ENCODE assay signal across 8 cellular contexts in genomic region chr15:63945005-63945788, GRCh38.
DNase-seq lines count a peak whose midpoint lies in the region; ATAC-seq and TF ChIP-seq lines count a peak whose summit lies in the region.

No MANE protein-coding gene starts in this region.

- peak overlapping the region; percentile 81; the same call in 1 of the 2 replicates for H2AFZ ChIP-seq in OCI-LY3 (ENCODE audit: low read depth, low read length)

- intact Hi-C loops in naive thymus-derived CD4-positive, alpha-beta T cell (cut with micrococcal nuclease), result loop anchor here (1.0 kb wide), 6 partner anchors 53 to 193 kb away; partner anchors contain the start of gene DAPK2 (in 2 of the 2)

- DNase-seq in C1 segment of cervical spinal cord (lab: John Stamatoyannopoulos, UW) (peak in 10 of 14 donors; percentile 7 to 44 (median 25)), H7 (peak; percentile 85), activated T-cell treated with anti-CD3 and anti-CD28 coated beads for 1 hour (ENCODE audit: low read depth) (peak; percentile 62), erythroblast (lab: John Stamatoyannopoulos, UW) (peak; percentile 50 to 69)
- DNase-seq in naive thymus-derived CD4-positive, alpha-beta T cell, result peak; percentile 21 to 68 (median 48)

- H3K27me3 ChIP-seq in H7 (ENCODE audit: control insufficient read depth, insufficient read depth, low read length), result no peaks in the 10 kb centered on the region
- no peaks in the 10 kb centered on the region for H3K27me3 ChIP-seq in OCI-LY3 (ENCODE audit: low read depth, low read length)
- no peaks in the 10 kb centered on the region for H3K27me3 ChIP-seq in naive thymus-derived CD4-positive, alpha-beta T cell (ENCODE audit: control insufficient read depth in 2 of 2, insufficient read depth in 2 of 2, low read length in 2 of 2)

- H3K9ac ChIP-seq in OCI-LY3 (ENCODE audit: low read length), result no peak overlapping the region

- H3K4me2 ChIP-seq in OCI-LY3 (ENCODE audit: low read length), result peak overlapping the region; percentile 37

- H3K27ac Mint-ChIP-seq in naive thymus-derived CD4-positive, alpha-beta T cell, result peak overlapping the region in 5 of 9 donors; percentile 5 to 75 (median 15)
- peak overlapping the region; percentile 71 for H3K27ac Mint-ChIP-seq in stimulated activated memory B cell treated with anti-CD40 and anti-IgM and Interleukin-4, amounts not matched to agents 10 μg/mL and 1 μg/mL and 100 μg/mL, for 72 hours

- H4K20me1 ChIP-seq in OCI-LY3 (ENCODE audit: insufficient read depth, low read length), result no peaks in the 10 kb centered on the region

- peaks cover 1 to 33% (median 6%) of the 10 kb centered on the region in 7 donors for H3K4me1 Mint-ChIP-seq in naive thymus-derived CD4-positive, alpha-beta T cell
- peaks cover 36% of the 10 kb centered on the region for H3K4me1 Mint-ChIP-seq in stimulated activated memory B cell treated with anti-CD40 and anti-IgM and Interleukin-4, amounts not matched to agents 10 μg/mL and 1 μg/mL and 100 μg/mL, for 72 hours

- no peaks in the 10 kb centered on the region for H3K27me3 Mint-ChIP-seq in naive thymus-derived CD4-positive, alpha-beta T cell
- H3K27me3 Mint-ChIP-seq in stimulated activated memory B cell treated with anti-CD40 and anti-IgM and Interleukin-4, amounts not matched to agents 10 μg/mL and 1 μg/mL and 100 μg/mL, for 72 hours, result no peaks in the 10 kb centered on the region

- H3K4me1 ChIP-seq in OCI-LY3 (ENCODE audit: low read length), result peaks cover 16% of the 10 kb centered on the region
- peaks cover 0 to 6% of the 10 kb centered on the region in 2 donors for H3K4me1 ChIP-seq in naive thymus-derived CD4-positive, alpha-beta T cell (ENCODE audit: control insufficient read depth in 2 of 2, insufficient read depth in 2 of 2, low read length in 2 of 2)

- H3K36me3 ChIP-seq in H7 (replicated peaks; ENCODE audit: control insufficient read depth, insufficient read depth, low read length), result no peaks in the 10 kb centered on the region
- H3K36me3 ChIP-seq in OCI-LY3 (replicated peaks; ENCODE audit: low read depth, low read length), result no peaks in the 10 kb centered on the region
- H3K36me3 ChIP-seq in naive thymus-derived CD4-positive, alpha-beta T cell (ENCODE audit: control insufficient read depth in 2 of 3, insufficient read depth in 3 of 3, low read length in 3 of 3), result no peaks in the 10 kb centered on the region

- TF ChIP-seq CTCF in OCI-LY3 (IDR thresholded peaks at IDR 0.05; ENCODE audit: low read depth, low read length), result peak; percentile 85

- H3K9me3 ChIP-seq in OCI-LY3 (ENCODE audit: insufficient read depth, low read length), result no peaks in the 10 kb centered on the region
- H3K9me3 ChIP-seq in naive thymus-derived CD4-positive, alpha-beta T cell (ENCODE audit: control insufficient read depth in 2 of 3, low read length in 3 of 3), result no peaks in the 10 kb centered on the region

- POLR2A ChIA-PET in naive thymus-derived CD4-positive, alpha-beta T cell (lab: Charles Lee), result interaction anchor here (0.9 kb wide), 1 partner anchor 193 kb away, joined by 3 read pairs; no protein-coding TSS in a partner anchor

- no peaks in the 10 kb centered on the region for H3K9me3 Mint-ChIP-seq in naive thymus-derived CD4-positive, alpha-beta T cell
- no peaks in the 10 kb centered on the region for H3K9me3 Mint-ChIP-seq in stimulated activated memory B cell treated with anti-CD40 and anti-IgM and Interleukin-4, amounts not matched to agents 10 μg/mL and 1 μg/mL and 100 μg/mL, for 72 hours

- H3K4me3 Mint-ChIP-seq in naive thymus-derived CD4-positive, alpha-beta T cell, result no peak overlapping the region
- H3K4me3 Mint-ChIP-seq in stimulated activated memory B cell treated with anti-CD40 and anti-IgM and Interleukin-4, amounts not matched to agents 10 μg/mL and 1 μg/mL and 100 μg/mL, for 72 hours, result no peak overlapping the region

- H3K36me3 Mint-ChIP-seq in naive thymus-derived CD4-positive, alpha-beta T cell, result peaks cover 0 to 2% (median 0%) of the 10 kb centered on the region in 5 donors
- no peaks in the 10 kb centered on the region for H3K36me3 Mint-ChIP-seq in stimulated activated memory B cell treated with anti-CD40 and anti-IgM and Interleukin-4, amounts not matched to agents 10 μg/mL and 1 μg/mL and 100 μg/mL, for 72 hours

- CTCF ChIA-PET in naive thymus-derived CD4-positive, alpha-beta T cell (lab: Charles Lee), result interaction anchor here (0.6 to 2.2 kb wide), 21 partner anchors 8 to 888 kb away, joined by 3 to 12 read pairs (median 4); partner anchors contain the start of gene DAPK2

- H3K4me3 ChIP-seq in H7 (ENCODE audit: insufficient read depth, low read depth, low read length) (no peak overlapping the region), OCI-LY3 (ENCODE audit: low read length) (no peak overlapping the region)
- H3K4me3 ChIP-seq in naive thymus-derived CD4-positive, alpha-beta T cell (ENCODE audit: low read length), result no peak overlapping the region

- TF ChIP-seq POLR2A in erythroblast (IDR thresholded peaks at IDR 0.05; ENCODE audit: low read length), result no peak

- peak; percentile 94 for ATAC-seq in naive thymus-derived CD4-positive, alpha-beta T cell
- peak; percentile 63 for ATAC-seq in stimulated activated memory B cell treated with anti-CD40 and anti-IgM and Interleukin-4, amounts not matched to agents 10 μg/mL and 1 μg/mL and 100 μg/mL, for 72 hours
- ATAC-seq in GM21526 (IDR thresholded peaks at IDR 0.05; ENCODE audit: low FRiP score, unreplicated experiment), result no peak

- H3K79me2 ChIP-seq in OCI-LY3 (ENCODE audit: low read length), result no peaks in the 10 kb centered on the region

- H3K27ac ChIP-seq in OCI-LY3 (ENCODE audit: low read length), result no peak overlapping the region
- H3K27ac ChIP-seq in naive thymus-derived CD4-positive, alpha-beta T cell (ENCODE audit: low read depth, low read length), result no peak overlapping the region

Comparison
In these comparisons a context has a peak if more than half of its experiments do, and no peak if none do; other contexts are left out.
1. DNase-seq: peak in every context shown above with its lines; median percentile 85 in H7; 62 in activated T-cell treated with anti-CD3 and anti-CD28 coated beads for 1 hour; 60 in erythroblast; 48 in naive thymus-derived CD4-positive, alpha-beta T cell; 25 in C1 segment of cervical spinal cord.